17 cellular contexts compared by ENCODE assay signal in genomic region chr10:33109788-33110469, GRCh38.
DNase-seq lines count a peak whose midpoint lies in the region; ATAC-seq and TF ChIP-seq lines count a peak whose summit lies in the region.
"Had no signal": no experiment of that assay in that cellular context is flagged by ENCODE, and none has a peak within 500 bp of the region (broad histone marks: within the 10 kb centered on the region; RNA-seq: fewer than 3 reads in every experiment).

No MANE protein-coding gene starts in this region.

- 96% methylated on average over 7 of the region's 7 CpGs for WGBS in mesenchymal stem cell

- H3K4me2 ChIP-seq in DOHH2 (ENCODE audit: low read length) (peak overlapping the region; percentile 67), mesenchymal stem cell (ENCODE audit: low read length, poor library complexity, severe bottlenecking) (no peak overlapping the region)

- H3K23ac ChIP-seq in mesenchymal stem cell (ENCODE audit: low read length in 2 of 2), result no peak overlapping the region

- H3K9me2 ChIP-seq in DOHH2 (replicated peaks; ENCODE audit: control insufficient read depth, low read length), result no peaks in the 10 kb centered on the region

- H3K27ac Mint-ChIP-seq in T-helper 2 cell treated with Interferon-gamma antibody and Interleukin-4, amounts not matched to agents 5 μg/mL and 100 μg/mL, for 36 hours, result peak overlapping the region; percentile 58
- H3K27ac Mint-ChIP-seq: type B pancreatic cell had no signal

- H2AFZ ChIP-seq in mesenchymal stem cell (ENCODE audit: low read depth, low read length), result no peak overlapping the region

- peak overlapping the region; percentile 27 for H2AK5ac ChIP-seq in mesenchymal stem cell (ENCODE audit: low read length, severe bottlenecking)

- H3K36me3 ChIP-seq in DOHH2 (ENCODE audit: control insufficient read depth, low read length) (peaks cover 4% of the 10 kb centered on the region; the same call in 1 of the 2 replicates), mesenchymal stem cell (ENCODE audit: control insufficient read depth in 1 of 2, insufficient read depth in 2 of 2, low read depth in 1 of 2, low read length in 2 of 2) (no peaks in the 10 kb centered on the region), SJCRH30 (no peaks in the 10 kb centered on the region)
- H3K36me3 ChIP-seq: prostate gland had no signal

- no peaks in the 10 kb centered on the region for H3K27me3 ChIP-seq in DOHH2 (ENCODE audit: control insufficient read depth, low read length)
- H3K27me3 ChIP-seq in mesenchymal stem cell (ENCODE audit: control insufficient read depth in 1 of 2, insufficient read depth in 1 of 2, low read length in 2 of 2), result no peaks in the 10 kb centered on the region
- H3K27me3 ChIP-seq in SJCRH30, result no peaks in the 10 kb centered on the region

- no peaks in the 10 kb centered on the region for H3K36me3 Mint-ChIP-seq in T-helper 2 cell treated with Interferon-gamma antibody and Interleukin-4, amounts not matched to agents 5 μg/mL and 100 μg/mL, for 36 hours (ENCODE audit: low read depth)
- H3K36me3 Mint-ChIP-seq: type B pancreatic cell had no signal

- H3K9me3 ChIP-seq in DOHH2 (ENCODE audit: control insufficient read depth, insufficient read depth, low read length) (no peaks in the 10 kb centered on the region), mesenchymal stem cell (ENCODE audit: control insufficient read depth, low read length) (no peaks in the 10 kb centered on the region), SJCRH30 (replicated peaks) (no peaks in the 10 kb centered on the region; the same call in 1 of the 2 replicates)
- H3K9me3 ChIP-seq: prostate gland had no signal

- H3K18ac ChIP-seq in mesenchymal stem cell (ENCODE audit: low read depth in 1 of 2, low read length in 2 of 2), result no peak overlapping the region

- H4K20me1 ChIP-seq in DOHH2 (ENCODE audit: control insufficient read depth, insufficient read depth, low read depth, low read length), result no peaks in the 10 kb centered on the region

- peak; percentile 23 for DNase-seq in NK-92 treated with Interleukin-12 subunit alpha and Interleukin-12 subunit beta, amount 100 ng/mL, for 24 hours (lab: John Stamatoyannopoulos, UW)
- DNase-seq in NK-92 (lab: John Stamatoyannopoulos, UW; ENCODE audit: unreplicated experiment) (no peak), mesenchymal stem cell (no peak), ACHN (no peak), SJCRH30 (no peak), left lobe of liver (ENCODE audit: low spot score) (no peak)
- DNase-seq in T-helper 2 cell treated with Interferon-gamma antibody and Interleukin-4, amounts not matched to agents 5 μg/mL and 100 μg/mL, for 36 hours (ENCODE audit: low spot score), result no peak
- DNase-seq: activated CD4-positive, alpha-beta T cell treated with anti-CD3 and anti-CD28 coated beads for 1 hour; amniotic stem cell; COR-L47; foreskin fibroblast; NCI-H1105; NCI-H774 had no signal

- no peak overlapping the region for H3K4ac ChIP-seq in mesenchymal stem cell (ENCODE audit: low read depth in 1 of 2, low read length in 2 of 2)

- H3K9ac ChIP-seq in mesenchymal stem cell (ENCODE audit: low read length), result no peak overlapping the region

- no peak overlapping the region for H2BK15ac ChIP-seq in mesenchymal stem cell (ENCODE audit: low read depth, poor library complexity, severe bottlenecking)

- H3K14ac ChIP-seq in mesenchymal stem cell (ENCODE audit: low read length in 2 of 2), result no peak overlapping the region

- H4K91ac ChIP-seq in mesenchymal stem cell (ENCODE audit: low read length), result no peak overlapping the region

- H3K4me3 ChIP-seq in DOHH2 (ENCODE audit: low read length) (peak overlapping the region; percentile 57), mesenchymal stem cell (ENCODE audit: insufficient read depth in 1 of 2, low read depth in 1 of 2, low read length in 2 of 2) (no peak overlapping the region), SJCRH30 (no peak overlapping the region)
- H3K4me3 ChIP-seq: prostate gland had no signal

- TF ChIP-seq CTCF in DOHH2 (IDR thresholded peaks at IDR 0.05; ENCODE audit: low read depth, low read length, poor library complexity, severe bottlenecking), result no peak

- peaks cover 34% of the 10 kb centered on the region for H3F3A ChIP-seq in DOHH2 (ENCODE audit: control insufficient read depth, insufficient read depth)

- H2BK12ac ChIP-seq in mesenchymal stem cell (ENCODE audit: low read length in 2 of 2), result no peak overlapping the region

- no peaks in the 10 kb centered on the region for H3K27me3 Mint-ChIP-seq in T-helper 2 cell treated with Interferon-gamma antibody and Interleukin-4, amounts not matched to agents 5 μg/mL and 100 μg/mL, for 36 hours (ENCODE audit: low read depth)

- H3K9me3 Mint-ChIP-seq in T-helper 2 cell treated with Interferon-gamma antibody and Interleukin-4, amounts not matched to agents 5 μg/mL and 100 μg/mL, for 36 hours, result no peaks in the 10 kb centered on the region

- H3K27ac ChIP-seq in DOHH2 (ENCODE audit: low read depth, low read length) (peak overlapping the region; percentile 66), mesenchymal stem cell (ENCODE audit: low read length, poor library complexity, severe bottlenecking) (peak overlapping the region; percentile 25), SJCRH30 (no peak overlapping the region)
- H3K27ac ChIP-seq: 22Rv1, prostate gland had no signal

- H3K4me1 Mint-ChIP-seq in T-helper 2 cell treated with Interferon-gamma antibody and Interleukin-4, amounts not matched to agents 5 μg/mL and 100 μg/mL, for 36 hours (ENCODE audit: low read depth), result peaks cover 40% of the 10 kb centered on the region

- no peak overlapping the region for H2BK5ac ChIP-seq in mesenchymal stem cell (ENCODE audit: low read depth, low read length, poor library complexity, severe bottlenecking)

- ATAC-seq in left lobe of liver, result no peak

- H3K4me1 ChIP-seq in DOHH2 (ENCODE audit: control insufficient read depth, low read length) (peaks cover 89% of the 10 kb centered on the region), mesenchymal stem cell (ENCODE audit: control insufficient read depth, insufficient read depth, low read depth, low read length) (peaks cover 2% of the 10 kb centered on the region), SJCRH30 (peaks cover 14% of the 10 kb centered on the region)
- H3K4me1 ChIP-seq: prostate gland had no signal

- no peak overlapping the region for H4K8ac ChIP-seq in mesenchymal stem cell (ENCODE audit: low read length)

- in situ Hi-C loops in ACHN (cut with HindIII; ENCODE audit: low pct_ligation_motif_present, low pct_unique_long_range_greater_than_20kb, low sequenced_read_pairs), result no loop called here

- no peak overlapping the region for H2BK120ac ChIP-seq in mesenchymal stem cell (ENCODE audit: low read depth, low read length)

- no peak overlapping the region for H3K4me3 Mint-ChIP-seq in T-helper 2 cell treated with Interferon-gamma antibody and Interleukin-4, amounts not matched to agents 5 μg/mL and 100 μg/mL, for 36 hours
- H3K4me3 Mint-ChIP-seq: type B pancreatic cell had no signal

- no peaks in the 10 kb centered on the region for H3K79me2 ChIP-seq in DOHH2 (ENCODE audit: control insufficient read depth, low read length)

- H3K79me1 ChIP-seq in mesenchymal stem cell (replicated peaks; ENCODE audit: low read length, poor library complexity, severe bottlenecking), result no peaks in the 10 kb centered on the region
